Comparison of ENCODE assay signal across 26 cellular contexts in the genomic region with DNA sequence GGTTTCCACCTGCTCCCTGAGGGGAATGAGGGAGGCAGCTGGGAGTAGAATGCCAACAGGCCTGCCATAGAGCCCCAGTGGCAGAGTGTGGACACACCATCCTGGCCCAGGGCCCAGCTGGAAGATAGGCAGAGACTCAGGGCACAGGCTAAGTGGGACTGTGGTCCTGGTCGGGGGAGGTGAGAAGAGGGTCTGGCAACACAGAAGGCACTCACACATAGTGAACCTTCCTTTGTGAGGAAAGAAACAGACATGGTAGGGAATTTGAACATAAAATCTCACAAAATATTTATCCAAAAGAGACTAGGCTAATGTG. TPM values are rescaled to one million over a fixed set of nuclear protein-coding genes. Genes with fewer than 3 reads are reported as not detected.
DNase-seq lines count a peak whose midpoint lies in the region; ATAC-seq, FAIRE-seq and TF ChIP-seq lines count a peak whose summit lies in the region.
"Had no signal": no experiment of that assay in that cellular context is flagged by ENCODE, and none has a peak within 500 bp of the region (broad histone marks: within the 10 kb centered on the region; RNA-seq: fewer than 3 reads in every experiment).

No MANE protein-coding gene starts in this region.

- WGBS in A549 (ENCODE audit: missing lambda C conversion rate), result 93% methylated on average over 1 of the region's 1 CpG
- WGBS in mesenchymal stem cell, result no CpG with 5 or more reads among the region's 1 CpG

- H3K27ac ChIP-seq in A549 (no peak overlapping the region), Panc1 (ENCODE audit: low read length) (no peak overlapping the region), mesenchymal stem cell (ENCODE audit: low read length, poor library complexity, severe bottlenecking) (no peak overlapping the region), ascending aorta (no peak overlapping the region), lower lobe of right lung (no peak overlapping the region)
- H3K27ac ChIP-seq: adrenal gland, brain microvascular endothelial cell, heart right ventricle, pancreas, SK-N-MC, stomach, tibial nerve had no signal

- TF ChIP-seq CTCF in A549 (IDR thresholded peaks at IDR 0.05) (no peak), Panc1 (IDR thresholded peaks at IDR 0.05) (no peak), ascending aorta (IDR thresholded peaks at IDR 0.05) (no peak), lower lobe of right lung (IDR thresholded peaks at IDR 0.05) (no peak)

- no peak for TF ChIP-seq EP300 in A549 (IDR thresholded peaks at IDR 0.05)

- no peak overlapping the region for H3K23ac ChIP-seq in mesenchymal stem cell (ENCODE audit: low read length in 2 of 2)

- H3K4me1 ChIP-seq in A549, result no peaks in the 10 kb centered on the region
- H3K4me1 ChIP-seq in Panc1 (ENCODE audit: control insufficient read depth, insufficient read depth, low read length), result no peaks in the 10 kb centered on the region
- peaks cover 2% of the 10 kb centered on the region for H3K4me1 ChIP-seq in mesenchymal stem cell (ENCODE audit: control insufficient read depth, insufficient read depth, low read depth, low read length)
- no peaks in the 10 kb centered on the region for H3K4me1 ChIP-seq in ascending aorta
- no peaks in the 10 kb centered on the region for H3K4me1 ChIP-seq in lower lobe of right lung
- H3K4me1 ChIP-seq: pancreas, stomach had no signal

- POLR2A ChIA-PET in A549 (lab: Yijun Ruan, JAX) (no interaction called here), Panc1 (lab: Charles Lee) (no interaction called here)

- TF ChIP-seq RAD21 in A549 (conservative IDR thresholded peaks at IDR 0.05 in 1 of 2, IDR thresholded peaks at IDR 0.05 in 1 of 2), result no peak

- H2BK12ac ChIP-seq in mesenchymal stem cell (ENCODE audit: low read length in 2 of 2), result no peak overlapping the region

- intact Hi-C loops in Panc1 (cut with micrococcal nuclease; ENCODE audit: unreplicated experiment), result no loop called here
- intact Hi-C loops in ascending aorta (cut with DNase I), result no loop called here
- intact Hi-C loops in lower lobe of right lung (cut with DNase I), result no loop called here

- H2BK120ac ChIP-seq in mesenchymal stem cell (ENCODE audit: low read depth, low read length), result no peak overlapping the region

- no peak overlapping the region for H2AK5ac ChIP-seq in mesenchymal stem cell (ENCODE audit: low read length, severe bottlenecking)

- H2BK5ac ChIP-seq in mesenchymal stem cell (ENCODE audit: low read depth, low read length, poor library complexity, severe bottlenecking), result no peak overlapping the region

- peak overlapping the region; percentile 55 for H3K9ac ChIP-seq in mesenchymal stem cell (ENCODE audit: low read length)

- ATAC-seq in A549, result peak; percentile 67 to 77; a peak in 5 of 6 replicates
- ATAC-seq in Panc1, result peak; percentile 71
- no peak for ATAC-seq in GM18519 (IDR thresholded peaks at IDR 0.05; ENCODE audit: low FRiP score, unreplicated experiment)
- no peak for ATAC-seq in lower lobe of right lung
- ATAC-seq: CD8-positive, alpha-beta T cell; naive thymus-derived CD8-positive, alpha-beta T cell had no signal

- H3K14ac ChIP-seq in mesenchymal stem cell (ENCODE audit: low read length in 2 of 2), result no peak overlapping the region

- H3K36me3 ChIP-seq in Panc1 (ENCODE audit: control insufficient read depth, insufficient read depth, low read length), result no peaks in the 10 kb centered on the region
- no peaks in the 10 kb centered on the region for H3K36me3 ChIP-seq in mesenchymal stem cell (ENCODE audit: control insufficient read depth in 1 of 2, insufficient read depth in 2 of 2, low read depth in 1 of 2, low read length in 2 of 2)
- H3K36me3 ChIP-seq in ascending aorta, result peaks cover 0 to 7% of the 10 kb centered on the region in 2 donors
- H3K36me3 ChIP-seq in lower lobe of right lung, result peaks cover 11% of the 10 kb centered on the region
- H3K36me3 ChIP-seq: adrenal gland, brain microvascular endothelial cell, pancreas had no signal

- H4K91ac ChIP-seq in mesenchymal stem cell (ENCODE audit: low read length), result peak overlapping the region; percentile 11

- no peak overlapping the region for H2BK15ac ChIP-seq in mesenchymal stem cell (ENCODE audit: low read depth, poor library complexity, severe bottlenecking)

- in situ Hi-C loops in Panc1 (cut with HindIII; ENCODE audit: low pct_unique_long_range_greater_than_20kb, low sequenced_read_pairs), result no loop called here

- H3K4me3 ChIP-seq in A549 (no peak overlapping the region), Panc1 (ENCODE audit: low read depth in 2 of 2, low read length in 2 of 2) (no peak overlapping the region), mesenchymal stem cell (ENCODE audit: insufficient read depth in 1 of 2, low read depth in 1 of 2, low read length in 2 of 2) (no peak overlapping the region), ascending aorta (no peak overlapping the region), lower lobe of right lung (no peak overlapping the region)
- H3K4me3 ChIP-seq: adrenal gland, heart right ventricle, pancreas, SK-N-MC, stomach, tibial nerve had no signal

- no peaks in the 10 kb centered on the region for H3K79me1 ChIP-seq in mesenchymal stem cell (replicated peaks; ENCODE audit: low read length, poor library complexity, severe bottlenecking)

- TF ChIP-seq POLR2A in A549 (IDR thresholded peaks at IDR 0.05; ENCODE audit: low read length), result no peak

- DNase-seq in A549 (ENCODE audit: low read depth in 1 of 2, low spot score in 1 of 2) (no peak), COLO668 (lab: John Stamatoyannopoulos, UW; ENCODE audit: unreplicated experiment) (peak; percentile 0), Panc1 (ENCODE audit: low read depth, low spot score) (no peak), mesenchymal stem cell (no peak), ascending aorta (ENCODE audit: low spot score in 2 of 2) (no peak), lower lobe of right lung (no peak), NCI-H2227 treated with DMSO at 0.1 percent for 48 hours (lab: John Stamatoyannopoulos, UW) (no peak)
- DNase-seq: activated T-cell treated with anti-CD3 and anti-CD28 coated beads, Interleukin-2, amount 50 U/mL, for 4 hours; CD8-positive, alpha-beta T cell; DMS79; effector CD8-positive, alpha-beta T cell; H9; heart right ventricle; naive thymus-derived CD8-positive, alpha-beta T cell; NCI-H1105; NCI-H2029; stimulated activated CD4-positive, alpha-beta T cell treated with anti-CD3 and anti-CD28 coated beads, Interleukin-4, amount 100 ng/mL, for 1 hour; stomach; T-helper 2 cell had no signal

- H3K27me3 ChIP-seq in Panc1 (ENCODE audit: control insufficient read depth, insufficient read depth, low read length), result no peaks in the 10 kb centered on the region
- no peaks in the 10 kb centered on the region for H3K27me3 ChIP-seq in mesenchymal stem cell (ENCODE audit: control insufficient read depth in 1 of 2, insufficient read depth in 1 of 2, low read length in 2 of 2)
- H3K27me3 ChIP-seq in ascending aorta, result no peaks in the 10 kb centered on the region
- H3K27me3 ChIP-seq in lower lobe of right lung (ENCODE audit: low read depth), result no peaks in the 10 kb centered on the region
- H3K27me3 ChIP-seq: adrenal gland, brain microvascular endothelial cell, heart right ventricle, pancreas, stomach, tibial nerve had no signal

- CTCF ChIA-PET in A549 (lab: Yijun Ruan, JAX), result no interaction called here
- CTCF ChIA-PET in Panc1 (lab: Charles Lee), result no interaction called here

- no peak overlapping the region for H4K8ac ChIP-seq in mesenchymal stem cell (ENCODE audit: low read length)

- no peak overlapping the region for H3K18ac ChIP-seq in mesenchymal stem cell (ENCODE audit: low read depth in 1 of 2, low read length in 2 of 2)

- no peak for FAIRE-seq in A549 (lab: Jason Lieb, UNC)
- FAIRE-seq: colon, pancreas had no signal

- H2AFZ ChIP-seq in mesenchymal stem cell (ENCODE audit: low read depth, low read length), result no peak overlapping the region

- no peaks in the 10 kb centered on the region for H3K9me3 ChIP-seq in A549
- H3K9me3 ChIP-seq in Panc1 (ENCODE audit: control insufficient read depth, insufficient read depth, low read depth, low read length), result no peaks in the 10 kb centered on the region
- no peaks in the 10 kb centered on the region for H3K9me3 ChIP-seq in mesenchymal stem cell (ENCODE audit: control insufficient read depth, low read length)
- no peaks in the 10 kb centered on the region for H3K9me3 ChIP-seq in ascending aorta
- H3K9me3 ChIP-seq in lower lobe of right lung, result no peaks in the 10 kb centered on the region
- H3K9me3 ChIP-seq: adrenal gland, heart right ventricle, pancreas, stomach, tibial nerve had no signal

- H3K4me2 ChIP-seq in A549, result no peak overlapping the region
- no peak overlapping the region for H3K4me2 ChIP-seq in mesenchymal stem cell (ENCODE audit: low read length, poor library complexity, severe bottlenecking)

- H3K4ac ChIP-seq in mesenchymal stem cell (ENCODE audit: low read depth in 1 of 2, low read length in 2 of 2), result no peak overlapping the region

- no TSS peak for BruUV-seq in Panc1 (replicated peaks; lab: Mats Ljungman, UMichigan)

TF ChIP-seq in A549, 52 proteins besides CTCF, POLR2A, EP300 and RAD21 (continues in another document):
- TF ChIP-seq ZNF302 (CRISPR knock-in tag; IDR thresholded peaks at IDR 0.05) (no peak), NFE2L2 (conservative IDR thresholded peaks at IDR 0.05; ENCODE audit: low read length) (no peak), JUN (IDR thresholded peaks at IDR 0.05) (no peak), NPAS2 (CRISPR knock-in tag; IDR thresholded peaks at IDR 0.05; ENCODE audit: borderline replicate concordance) (no peak), GATA3 (IDR thresholded peaks at IDR 0.05; ENCODE audit: borderline replicate concordance) (no peak), ZC3H11A (IDR thresholded peaks at IDR 0.05) (no peak), CHD4 (IDR thresholded peaks at IDR 0.05; ENCODE audit: borderline replicate concordance) (no peak)
- TF ChIP-seq, protein P1, sequence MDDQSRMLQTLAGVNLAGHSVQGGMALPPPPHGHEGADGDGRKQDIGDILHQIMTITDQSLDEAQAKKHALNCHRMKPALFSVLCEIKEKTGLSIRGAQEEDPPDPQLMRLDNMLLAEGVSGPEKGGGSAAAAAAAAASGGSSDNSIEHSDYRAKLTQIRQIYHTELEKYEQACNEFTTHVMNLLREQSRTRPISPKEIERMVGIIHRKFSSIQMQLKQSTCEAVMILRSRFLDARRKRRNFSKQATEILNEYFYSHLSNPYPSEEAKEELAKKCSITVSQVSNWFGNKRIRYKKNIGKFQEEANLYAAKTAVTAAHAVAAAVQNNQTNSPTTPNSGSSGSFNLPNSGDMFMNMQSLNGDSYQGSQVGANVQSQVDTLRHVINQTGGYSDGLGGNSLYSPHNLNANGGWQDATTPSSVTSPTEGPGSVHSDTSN (IDR thresholded peaks at IDR 0.05), result no peak

RNA-seq across cellular contexts. Expression of gene WDR36, which starts 41.2 kb away (rescaled TPM):
- polyA plus RNA-seq in A549 (2011; rRNA removed), result 31.5 and 38.1 TPM in 2 replicates
- 5.0 and 5.4 TPM in 2 replicates for polyA plus RNA-seq in A549 (2012; cell fraction: cytosol; rRNA removed)
- 6.2 and 7.2 TPM in 2 replicates for polyA plus RNA-seq in A549 (2012; cell fraction: nucleus; rRNA removed)
- 15.3 to 17.5 TPM (median 15.3 TPM) in 3 replicates for polyA plus RNA-seq in A549 (2017; fragmentation: RNase III; extraction: RNeasy Plus Mini Kit Qiagen cat#74134 plus additional on column Dnase treatment)
- 43.7 and 70.7 TPM in 2 replicates for polyA minus RNA-seq in A549 (2011; rRNA and poly(A)+ RNA removed)
- total RNA-seq in Panc1 (2021; ENCODE audit: unreplicated experiment), result 33.9 TPM
- 10.7 TPM for polyA plus RNA-seq in Panc1 (2012; ENCODE audit: insufficient read length)
- polyA plus RNA-seq in mesenchymal stem cell (2013, experiment 1 of 2), result 22.8 TPM
- 22.7 TPM for polyA plus RNA-seq in mesenchymal stem cell (2013, experiment 2 of 2)
- total RNA-seq in ascending aorta, result 8.4 TPM
- total RNA-seq in lower lobe of right lung, result 27.7 TPM

Comparison
In these comparisons a context has a peak if more than half of its experiments do, and no peak if none do; other contexts are left out.
1. ATAC-seq: peak in A549 (2 of 2) and Panc1 (single experiment); none in GM18519 (single experiment) and lower lobe of right lung (0 of 2).